In the genomic region with DNA sequence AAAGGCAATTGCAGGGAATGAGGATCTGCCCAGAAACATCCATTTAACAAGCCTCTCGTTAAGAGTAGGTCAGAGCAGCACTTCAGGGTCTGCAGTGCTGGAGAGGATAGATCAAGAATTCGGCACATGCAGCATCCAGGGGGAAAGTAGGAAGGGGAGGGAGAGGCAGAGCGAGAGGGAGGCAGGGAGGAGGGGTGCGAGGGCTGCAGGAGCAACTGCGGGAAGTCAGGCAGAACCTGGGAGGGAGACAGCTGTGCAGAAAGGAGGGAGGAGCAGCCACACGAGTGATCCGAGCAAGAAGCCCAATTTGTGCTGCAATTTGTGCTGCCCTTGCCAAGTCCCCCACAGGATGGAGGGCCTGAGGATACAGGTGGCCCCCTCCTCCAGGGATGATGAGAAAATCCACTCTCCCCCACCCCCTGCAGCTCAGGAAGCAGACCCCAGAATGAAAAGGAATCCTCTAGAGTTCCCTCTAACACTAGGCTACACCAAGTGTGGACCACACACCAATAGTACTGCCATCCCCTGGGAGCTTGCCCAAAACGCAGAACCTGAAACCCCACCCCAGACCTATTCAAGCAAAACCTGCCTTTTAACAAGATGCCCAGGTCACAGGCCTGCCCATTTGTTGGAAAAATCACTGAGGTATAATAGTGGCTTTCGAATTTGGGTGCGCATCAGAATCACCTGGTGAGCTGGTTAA, we compare ENCODE assay signal across 18 cellular contexts.
DNase-seq lines count a peak whose midpoint lies in the region; ATAC-seq, FAIRE-seq and TF ChIP-seq lines count a peak whose summit lies in the region.
"Had no signal": no experiment of that assay in that cellular context is flagged by ENCODE, and none has a peak within 500 bp of the region (broad histone marks: within the 10 kb centered on the region; RNA-seq: fewer than 3 reads in every experiment).

No MANE protein-coding gene starts in this region.

- H3K4me1 ChIP-seq in H1 (replicated peaks in 1 of 4; ENCODE audit: control insufficient read depth in 3 of 4, insufficient read depth in 4 of 4, low read length in 3 of 4), result peaks cover 2 to 6% (median 4%) of the 10 kb centered on the region in 4 experiments; a peak in 6 of 7 replicates
- H3K4me1 ChIP-seq: adrenal gland, upper lobe of left lung had no signal

- no peak overlapping the region for H2BK120ac ChIP-seq in H1 (replicated peaks; ENCODE audit: low read depth, low read length)

- POLR2A ChIA-PET in H1 (lab: Charles Lee; ENCODE audit: partially characterized antibody), result interaction anchor here (1.3 kb wide), 1 partner anchor 60 kb away, joined by 5 read pairs; no protein-coding TSS in a partner anchor
- POLR2A ChIA-PET in activated CD4-positive, alpha-beta memory T cell treated with anti-CD3 and anti-CD28 coated beads for 36 hours (lab: Charles Lee), result no interaction called here

- no peak overlapping the region for H3K4me3 Mint-ChIP-seq in activated CD4-positive, alpha-beta memory T cell treated with anti-CD3 and anti-CD28 coated beads for 36 hours
- H3K4me3 Mint-ChIP-seq: activated T-cell treated with anti-CD3 and anti-CD28 coated beads, Interleukin-2, amount 50 U/mL, for 72 hours; CD4-positive, alpha-beta T cell; T-helper 17 cell had no signal

- peaks cover 5% of the 10 kb centered on the region; the same call in 1 of the 2 replicates for H3K79me1 ChIP-seq in H1 (ENCODE audit: low read depth, low read length)

- no peak overlapping the region for H3K27ac ChIP-seq in H1 (ENCODE audit: low read depth, low read length)
- H3K27ac ChIP-seq: adrenal gland, left ventricle myocardium inferior, RWPE1, upper lobe of left lung had no signal

- no peak for TF ChIP-seq CTCF in H1 (IDR thresholded peaks at IDR 0.05; ENCODE audit: control extremely low read depth in 1 of 3, insufficient read depth in 1 of 3, low read depth in 1 of 3, low read length in 3 of 3)

- no peak overlapping the region for H3K4me3 ChIP-seq in H1 (ENCODE audit: extremely low read depth in 1 of 4, insufficient read depth in 2 of 4, low read depth in 3 of 4, low read length in 4 of 4)
- H3K4me3 ChIP-seq: adrenal gland, left ventricle myocardium inferior, upper lobe of left lung had no signal

- peak overlapping the region; percentile 16 to 39; a peak in 2 of 4 replicates for H3K4me2 ChIP-seq in H1 (ENCODE audit: insufficient read depth in 1 of 2, low read depth in 2 of 2, low read length in 2 of 2)

- TF ChIP-seq RAD21 in H1 (IDR thresholded peaks at IDR 0.05 in 1 of 2, conservative IDR thresholded peaks at IDR 0.05 in 1 of 2; ENCODE audit: low read depth in 2 of 2, low read length in 2 of 2), result no peak

- CTCF ChIA-PET in H1 (lab: Charles Lee; ENCODE audit: partially characterized antibody), result interaction anchor here (0.6 to 3.1 kb wide), 12 partner anchors 9 to 183 kb away, joined by 3 to 15 read pairs (median 3); no protein-coding TSS in a partner anchor
- CTCF ChIA-PET in activated CD4-positive, alpha-beta memory T cell treated with anti-CD3 and anti-CD28 coated beads for 36 hours (lab: Charles Lee), result no interaction called here

- no peak overlapping the region for H3K14ac ChIP-seq in H1 (ENCODE audit: insufficient read length)

- no peak overlapping the region for H2AK5ac ChIP-seq in H1 (ENCODE audit: low read depth, low read length)

- no peaks in the 10 kb centered on the region for H4K20me1 ChIP-seq in H1 (replicated peaks in 1 of 2; ENCODE audit: control insufficient read depth in 1 of 2, insufficient read depth in 2 of 2, low read length in 2 of 2)

- H2AFZ ChIP-seq in H1 (ENCODE audit: low read length), result no peak overlapping the region

- H2BK5ac ChIP-seq in H1 (ENCODE audit: low read depth, low read length), result no peak overlapping the region

- H4K5ac ChIP-seq in H1 (ENCODE audit: insufficient read length, low read depth, low read length), result no peak overlapping the region

- H3K56ac ChIP-seq in H1 (replicated peaks; ENCODE audit: insufficient read length, low read depth, low read length), result no peak overlapping the region

- peak; percentile 26 for DNase-seq in NCI-H1105 (lab: John Stamatoyannopoulos, UW)
- DNase-seq in NCI-H345 (lab: John Stamatoyannopoulos, UW), result peak; percentile 69
- no peak for DNase-seq in H1 (ENCODE audit: low read depth in 1 of 2, low spot score in 2 of 2)
- peak; percentile 50 for DNase-seq in retina
- no peak for DNase-seq in activated CD4-positive, alpha-beta memory T cell treated with anti-CD3 and anti-CD28 coated beads for 36 hours
- no peak for DNase-seq in activated naive CD4-positive, alpha-beta T cell treated with anti-CD3 and anti-CD28 coated beads, Interleukin-2, amount 50 U/mL, for 16 hours
- DNase-seq: activated CD4-positive, alpha-beta T cell treated with anti-CD3 and anti-CD28 coated beads for 4 hours; activated T-cell treated with anti-CD3 and anti-CD28 coated beads, Interleukin-2, amount 50 U/mL, for 72 hours; CD4-positive, alpha-beta T cell; left ventricle myocardium inferior; NCI-H446; T-helper 17 cell; upper lobe of left lung had no signal

- no peaks in the 10 kb centered on the region for H3K9me3 Mint-ChIP-seq in activated CD4-positive, alpha-beta memory T cell treated with anti-CD3 and anti-CD28 coated beads for 36 hours
- H3K9me3 Mint-ChIP-seq: activated T-cell treated with anti-CD3 and anti-CD28 coated beads, Interleukin-2, amount 50 U/mL, for 72 hours; CD4-positive, alpha-beta T cell had no signal

- H4K91ac ChIP-seq in H1 (replicated peaks; ENCODE audit: insufficient read length, low read length), result no peak overlapping the region

- H3K23ac ChIP-seq in H1 (ENCODE audit: insufficient read length), result no peak overlapping the region

- intact Hi-C loops in activated CD4-positive, alpha-beta memory T cell treated with anti-CD3 and anti-CD28 coated beads for 36 hours (cut with micrococcal nuclease), result no loop called here

- no peaks in the 10 kb centered on the region for H3K27me3 ChIP-seq in H1 (replicated peaks in 1 of 4; ENCODE audit: control insufficient read depth in 3 of 4, extremely low read depth in 1 of 4, insufficient read depth in 3 of 4, low read length in 3 of 4)
- H3K27me3 ChIP-seq: adrenal gland, upper lobe of left lung had no signal

- H3K9ac ChIP-seq in H1 (replicated peaks in 1 of 4; ENCODE audit: extremely low read depth in 1 of 4, low read depth in 3 of 4, low read length in 3 of 4), result no peak overlapping the region

- no peak overlapping the region for H4K8ac ChIP-seq in H1 (ENCODE audit: extremely low read depth, insufficient read depth, low read length)

- H3K27me3 Mint-ChIP-seq in activated CD4-positive, alpha-beta memory T cell treated with anti-CD3 and anti-CD28 coated beads for 36 hours, result no peaks in the 10 kb centered on the region

- no peak overlapping the region for H3K4ac ChIP-seq in H1 (replicated peaks; ENCODE audit: insufficient read length, low read depth, low read length)

- no peak for ATAC-seq in HG03457 (IDR thresholded peaks at IDR 0.05; ENCODE audit: unreplicated experiment)
- ATAC-seq: activated T-cell treated with anti-CD3 and anti-CD28 coated beads, Interleukin-2, amount 50 U/mL, for 72 hours; right cardiac atrium; T-helper 17 cell had no signal

- WGBS in H1 (ENCODE audit: extremely low coverage in 1 of 2, insufficient coverage in 1 of 2, insufficient read length in 1 of 2, insufficient replicate concordance in 2 of 2, low coverage in 1 of 2, low lambda C conversion rate in 2 of 2, missing lambda C conversion rate in 1 of 2), 2 experiments, result 43% methylated on average over 10 of the region's 10 CpGs; no CpG with 5 or more reads in 1 of the 2 experiments

- H2BK20ac ChIP-seq in H1 (ENCODE audit: low read length), result no peak overlapping the region

- peaks cover 2% of the 10 kb centered on the region; the same call in 1 of the 2 replicates for H3K23me2 ChIP-seq in H1 (ENCODE audit: low read depth, low read length)

- no peaks in the 10 kb centered on the region for H3K4me1 Mint-ChIP-seq in activated CD4-positive, alpha-beta memory T cell treated with anti-CD3 and anti-CD28 coated beads for 36 hours (ENCODE audit: low read depth)

- no peak overlapping the region for H2BK12ac ChIP-seq in H1 (ENCODE audit: low read depth, low read length)

- H2BK15ac ChIP-seq in H1 (ENCODE audit: low read length), result no peak overlapping the region

- TF ChIP-seq EP300 in H1 (IDR thresholded peaks at IDR 0.05; ENCODE audit: borderline replicate concordance in 1 of 2, low read depth in 2 of 2, low read length in 2 of 2), result no peak

- peaks cover 0 to 7% (median under 1%) of the 10 kb centered on the region in 4 experiments; a peak in 4 of 8 replicates for H3K36me3 ChIP-seq in H1 (ENCODE audit: control insufficient read depth in 2 of 4, insufficient read depth in 4 of 4, low read length in 3 of 4)
- H3K36me3 ChIP-seq: adrenal gland, left ventricle myocardium inferior, upper lobe of left lung had no signal

- H3K27ac Mint-ChIP-seq in activated CD4-positive, alpha-beta memory T cell treated with anti-CD3 and anti-CD28 coated beads for 36 hours, result no peak overlapping the region
- H3K27ac Mint-ChIP-seq: activated T-cell treated with anti-CD3 and anti-CD28 coated beads, Interleukin-2, amount 50 U/mL, for 72 hours; CD4-positive, alpha-beta T cell; T-helper 17 cell had no signal

- no peaks in the 10 kb centered on the region for H3K79me2 ChIP-seq in H1 (ENCODE audit: control insufficient read depth in 1 of 2, insufficient read depth in 2 of 2, low read length in 2 of 2)

- no peak for FAIRE-seq in H1 (lab: Jason Lieb, UNC)
- FAIRE-seq: GM12892 had no signal

- no peak for TF ChIP-seq POLR2A in H1 (IDR thresholded peaks at IDR 0.05; ENCODE audit: control extremely low read depth in 1 of 2, low read depth in 2 of 2, low read length in 2 of 2)

- no peaks in the 10 kb centered on the region for H3K36me3 Mint-ChIP-seq in activated CD4-positive, alpha-beta memory T cell treated with anti-CD3 and anti-CD28 coated beads for 36 hours

- H3K9me3 ChIP-seq in H1 (ENCODE audit: insufficient read depth in 2 of 2, low read depth in 1 of 2, low read length in 1 of 2), result no peaks in the 10 kb centered on the region
- H3K9me3 ChIP-seq: adrenal gland, left ventricle myocardium inferior, upper lobe of left lung had no signal

- H3K18ac ChIP-seq in H1 (ENCODE audit: extremely low read depth, low read length), result no peak overlapping the region

Comparison
In these comparisons a context has a peak if more than half of its experiments do, and no peak if none do; other contexts are left out.
1. DNase-seq: peak in NCI-H1105 (single experiment), NCI-H345 (single experiment) and retina (single experiment); none in H1 (0 of 2), activated CD4-positive, alpha-beta memory T cell treated with anti-CD3 and anti-CD28 coated beads for 36 hours (single experiment) and activated naive CD4-positive, alpha-beta T cell treated with anti-CD3 and anti-CD28 coated beads, Interleukin-2, amount 50 U/mL, for 16 hours (single experiment).